ENCODE assay signal across 8 cellular contexts in the genomic region with DNA sequence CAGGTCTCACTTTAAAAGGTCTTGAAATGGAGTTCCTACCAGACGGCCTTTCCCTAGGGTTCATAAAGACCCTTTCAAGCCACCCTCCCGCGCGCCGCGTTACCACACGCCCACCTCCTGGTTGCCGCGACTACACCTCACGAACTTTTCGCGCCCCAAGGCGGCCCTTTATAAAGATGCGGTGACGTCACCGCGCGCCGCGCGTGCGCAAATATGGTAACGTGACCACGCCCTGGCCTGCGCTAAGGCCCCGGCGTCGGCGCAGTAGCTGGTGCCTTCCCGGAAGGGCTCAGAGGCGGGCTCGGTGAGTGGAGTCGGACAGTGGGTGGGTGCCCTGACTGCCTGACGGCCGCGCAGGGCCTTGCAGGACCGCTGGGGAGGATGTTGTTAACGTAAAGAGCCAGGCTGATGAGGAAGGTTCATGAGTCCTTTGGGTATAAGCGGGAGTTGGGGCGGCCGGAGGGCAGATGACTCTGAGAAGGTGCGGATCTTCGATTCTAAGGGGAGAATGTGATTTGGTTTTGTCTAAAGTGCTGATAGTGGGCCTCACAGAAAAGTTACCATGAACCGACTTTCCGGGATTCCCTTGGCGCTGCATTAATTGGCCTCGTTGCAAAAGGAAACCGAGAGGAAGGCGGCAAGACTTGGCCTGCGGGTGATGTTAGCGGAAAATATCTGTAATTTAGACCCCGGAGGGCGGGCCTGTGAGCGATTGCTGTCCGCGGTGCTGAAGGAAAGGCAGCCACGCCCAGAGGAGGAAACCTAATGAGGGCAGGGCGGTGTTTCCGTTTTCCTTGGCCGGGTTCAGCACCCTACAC. TPM values are rescaled to one million over a fixed set of nuclear protein-coding genes. Genes with fewer than 3 reads are reported as not detected.
DNase-seq lines count a peak whose midpoint lies in the region; ATAC-seq and TF ChIP-seq lines count a peak whose summit lies in the region.

No MANE protein-coding gene starts in this region.

- H3K36me3 ChIP-seq in SJCRH30 (no peaks in the 10 kb centered on the region), osteoblast (ENCODE audit: insufficient read depth, low read length) (no peaks in the 10 kb centered on the region)

- H3K9me3 Mint-ChIP-seq in activated naive CD8-positive, alpha-beta T cell treated with anti-CD3 and anti-CD28 coated beads, Interleukin-2, amount 10 ng/mL, durations not matched to agents 7 days and 5 days = peaks cover 11% of the 10 kb centered on the region

- H3K4me1 Mint-ChIP-seq in activated naive CD8-positive, alpha-beta T cell treated with anti-CD3 and anti-CD28 coated beads, Interleukin-2, amount 10 ng/mL, durations not matched to agents 7 days and 5 days = no peaks in the 10 kb centered on the region

- POLR2A ChIA-PET in activated naive CD8-positive, alpha-beta T cell treated with anti-CD3 and anti-CD28 coated beads, Interleukin-2, amount 10 ng/mL, durations not matched to agents 7 days and 5 days (lab: Charles Lee) = no interaction called here

- peak; percentile 98 for ATAC-seq in GM19463 (IDR thresholded peaks at IDR 0.05; ENCODE audit: unreplicated experiment)
- ATAC-seq in activated naive CD8-positive, alpha-beta T cell treated with anti-CD3 and anti-CD28 coated beads, Interleukin-2, amount 10 ng/mL, durations not matched to agents 7 days and 5 days (ENCODE audit: low read depth) = peak; percentile 95

- intact Hi-C loops in head of caudate nucleus (cut with DNase I) = no loop called here

- H3K79me2 ChIP-seq in osteoblast (ENCODE audit: insufficient read depth, low read length) = no peaks in the 10 kb centered on the region

- H4K20me1 ChIP-seq in osteoblast (ENCODE audit: insufficient read depth, low read length) = no peaks in the 10 kb centered on the region

- H3K27ac Mint-ChIP-seq in activated naive CD8-positive, alpha-beta T cell treated with anti-CD3 and anti-CD28 coated beads, Interleukin-2, amount 10 ng/mL, durations not matched to agents 7 days and 5 days = peak overlapping the region; percentile 93

- H3K4me3 ChIP-seq in SJCRH30 (peak overlapping the region; percentile 56), osteoblast (ENCODE audit: insufficient read depth, low read length) (peak overlapping the region; percentile 73)

- H3K36me3 Mint-ChIP-seq in activated naive CD8-positive, alpha-beta T cell treated with anti-CD3 and anti-CD28 coated beads, Interleukin-2, amount 10 ng/mL, durations not matched to agents 7 days and 5 days = peaks cover 13% of the 10 kb centered on the region

- peaks cover 5% of the 10 kb centered on the region; the same call in 1 of the 2 replicates for H3K4me1 ChIP-seq in SJCRH30
- peaks cover 4% of the 10 kb centered on the region for H3K4me1 ChIP-seq in osteoblast (ENCODE audit: insufficient read depth, low read length)

- H3K9me3 ChIP-seq in SJCRH30 (replicated peaks) (no peaks in the 10 kb centered on the region), osteoblast (ENCODE audit: low read depth, low read length) (no peaks in the 10 kb centered on the region)

- peaks cover 18% of the 10 kb centered on the region for H3K27me3 Mint-ChIP-seq in activated naive CD8-positive, alpha-beta T cell treated with anti-CD3 and anti-CD28 coated beads, Interleukin-2, amount 10 ng/mL, durations not matched to agents 7 days and 5 days

- peak overlapping the region; percentile 17; the same call in 1 of the 2 replicates for H3K27ac ChIP-seq in SJCRH30
- peak overlapping the region; percentile 14 for H3K27ac ChIP-seq in osteoblast (ENCODE audit: low read depth, low read length)
- H3K27ac ChIP-seq in temporal lobe (ENCODE audit: low read depth, low read length) = peak overlapping the region; percentile 69

- peak overlapping the region; percentile 86 for H3K4me2 ChIP-seq in osteoblast (ENCODE audit: insufficient read depth, low read length)

- H3K4me3 Mint-ChIP-seq in activated naive CD8-positive, alpha-beta T cell treated with anti-CD3 and anti-CD28 coated beads, Interleukin-2, amount 10 ng/mL, durations not matched to agents 7 days and 5 days = peak overlapping the region; percentile 92

- peak overlapping the region; percentile 95 for H2AFZ ChIP-seq in osteoblast (ENCODE audit: low read length)

- peak; percentile 11 to 88 (median 76) for DNase-seq in C1 segment of cervical spinal cord (lab: John Stamatoyannopoulos, UW)
- DNase-seq in HS-27A (ENCODE audit: low read depth) = peak; percentile 66
- peak; percentile 56 to 60 for DNase-seq in SJCRH30
- peak; percentile 69 for DNase-seq in activated naive CD8-positive, alpha-beta T cell treated with anti-CD3 and anti-CD28 coated beads, Interleukin-2, amount 10 ng/mL, durations not matched to agents 7 days and 5 days
- peak; percentile 71 to 92 (median 84) for DNase-seq in head of caudate nucleus
- DNase-seq in osteoblast (ENCODE audit: insufficient read length, low spot score, missing footprints) = peak; percentile 90

- H3K27me3 ChIP-seq in SJCRH30 = no peaks in the 10 kb centered on the region
- no peaks in the 10 kb centered on the region for H3K27me3 ChIP-seq in osteoblast (ENCODE audit: insufficient read depth, low read length)

- no peak for TF ChIP-seq CTCF in osteoblast (IDR thresholded peaks at IDR 0.05; ENCODE audit: extremely low read depth, low read depth, low read length)

RNA-seq across cellular contexts. Expression of a gene that starts 54.4 kb away (rescaled TPM):
- not detected in 2 replicates for total RNA-seq in SJCRH30 (2014; rRNA removed; shearing (Covaris generic))
- not detected for total RNA-seq in activated naive CD8-positive, alpha-beta T cell treated with anti-CD3 and anti-CD28 coated beads, Interleukin-2, amount 10 ng/mL, durations not matched to agents 7 days and 5 days
- total RNA-seq in osteoblast (not detected in 2 replicates), temporal lobe (15.2 TPM)

Comparison
In these comparisons a context has a peak if more than half of its experiments do, and no peak if none do; other contexts are left out.
1. Peak in every context shown above with its lines: DNase-seq, ATAC-seq, H3K4me3 ChIP-seq and H3K27ac ChIP-seq.
2. H3K27ac ChIP-seq: peak in every context shown above with its lines; median percentile 69 in temporal lobe; 17 in SJCRH30; 14 in osteoblast.
3. RNA of a gene that starts 54.4 kb away (total RNA-seq): 15.2 TPM in temporal lobe (single experiment); not detected in SJCRH30, not detected in activated naive CD8-positive, alpha-beta T cell treated with anti-CD3 and anti-CD28 coated beads, Interleukin-2, amount 10 ng/mL, durations not matched to agents 7 days and 5 days and not detected in osteoblast; every median in the first group is over 10 times any median in the second.